20 cellular contexts compared by ENCODE assay signal in the genomic region with DNA sequence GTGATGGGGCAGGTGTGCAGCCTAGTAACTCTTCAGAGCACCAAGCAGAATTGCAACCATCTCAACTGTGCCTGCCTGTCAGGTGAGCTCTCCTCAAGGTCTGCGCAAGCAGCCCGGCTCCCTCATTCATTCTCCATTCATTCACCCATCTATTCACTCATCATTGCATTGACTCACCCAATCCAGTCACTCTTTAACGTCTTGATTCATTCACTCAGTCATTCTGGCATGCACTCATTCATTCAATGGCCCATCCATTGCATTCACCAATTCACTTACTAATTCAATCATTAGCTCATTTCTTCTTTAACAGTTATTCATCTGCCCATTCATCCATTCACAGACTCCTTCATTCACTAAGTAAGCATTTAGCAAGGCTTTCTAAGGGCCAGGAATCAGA.
"Had no signal": no experiment of that assay in that cellular context is flagged by ENCODE, and none has a peak within 500 bp of the region (broad histone marks: within the 10 kb centered on the region; RNA-seq: fewer than 3 reads in every experiment).

No MANE protein-coding gene starts in this region.

- H3K27me3 ChIP-seq: hepatocyte, spleen, testis, tibial nerve had no signal

- ATAC-seq: effector memory CD8-positive, alpha-beta T cell; left colon; left ventricle myocardium superior; natural killer cell treated with Interleukin-12 subunit alpha and Interleukin-12 subunit beta and Interleukin-15 and Interleukin-18, amount 100 ng/mL, for 72 hours; psoas muscle; stimulated activated memory B cell treated with anti-CD40 and anti-IgM and Interleukin-4, amounts not matched to agents 10 μg/mL and 1 μg/mL and 100 μg/mL, for 72 hours had no signal

- H3K27ac ChIP-seq: hepatocyte, parathyroid adenoma, psoas muscle, spleen, testis had no signal

- DNase-seq: effector memory CD8-positive, alpha-beta T cell; erythroblast; foreskin melanocyte; head of caudate nucleus; kidney; left colon; left ventricle myocardium superior; mesenchymal stem cell; midbrain; psoas muscle; spleen; stimulated activated CD4-positive, alpha-beta T cell treated with anti-CD3 and anti-CD28 coated beads, Interleukin-15, amount 100 ng/mL, for 24 hours; stimulated activated CD4-positive, alpha-beta T cell treated with anti-CD3 and anti-CD28 coated beads, Interleukin-1b, Interleukin-23, amount 100 ng/mL, for 48 hours; stimulated activated CD4-positive, alpha-beta T cell treated with anti-CD3 and anti-CD28 coated beads, Interleukin-4, amount 100 ng/mL, for 24 hours; testis had no signal

- H3K4me1 ChIP-seq: parathyroid adenoma, psoas muscle, testis, tibial nerve had no signal
